1 cellular context compared by ENCODE assay signal in genomic region chr6:1686117-1687098, GRCh38.
A peak's percentile ranks its signal among the peaks of the same experiment; 100 is the strongest.
TF ChIP-seq lines count a peak whose summit lies in the region.

No MANE protein-coding gene starts in this region.

TF ChIP-seq in IMR-90, 13 proteins besides CTCF, POLR2A, EP300 and RAD21 (continued from another document):
- peak; percentile 41; the same call in 1 of the 2 replicates for TF ChIP-seq BHLHE40 (IDR thresholded peaks at IDR 0.05; ENCODE audit: low read depth, low read length)
- TF ChIP-seq SMC3 (IDR thresholded peaks at IDR 0.05; ENCODE audit: low read depth, low read length), result 0 out of 2 replicates have a peak, but pooled peaks have one; percentile 21
- peak; percentile 67; the same call in 1 of the 2 replicates for TF ChIP-seq MAZ (IDR thresholded peaks at IDR 0.05; ENCODE audit: borderline replicate concordance, low read depth, low read length)
